Comparison of ENCODE assay signal across 13 cellular contexts in genomic region chr10:79180619-79181221, GRCh38.
A peak's percentile ranks its signal among the peaks of the same experiment; 100 is the strongest.
DNase-seq lines count a peak whose midpoint lies in the region; ATAC-seq, FAIRE-seq and TF ChIP-seq lines count a peak whose summit lies in the region.
"Had no signal": no experiment of that assay in that cellular context is flagged by ENCODE, and none has a peak within 500 bp of the region (broad histone marks: within the 10 kb centered on the region; RNA-seq: fewer than 3 reads in every experiment).

No MANE protein-coding gene starts in this region.

- H3K4me1 Mint-ChIP-seq in activated naive CD4-positive, alpha-beta T cell treated with anti-CD3 and anti-CD28 coated beads, Interleukin-2, amount 10 ng/mL, durations not matched to agents 7 days and 5 days, result no peaks in the 10 kb centered on the region

- H4K20me1 ChIP-seq in IMR-90 (ENCODE audit: insufficient read depth, low read length), result peaks cover 64% of the 10 kb centered on the region

- H2AFZ ChIP-seq in IMR-90 (replicated peaks; ENCODE audit: low read length, poor library complexity), result no peak overlapping the region

- H2BK20ac ChIP-seq in IMR-90 (ENCODE audit: low read depth, low read length), result 0 out of 2 replicates have a peak overlapping the region, but pooled peaks have one; percentile 56

- H2BK15ac ChIP-seq in IMR-90 (ENCODE audit: low read depth, low read length), result no peak overlapping the region; the same call in 2 of the 3 replicates

- no peak overlapping the region for H4K5ac ChIP-seq in IMR-90 (ENCODE audit: low read depth, low read length)

- H3K9me3 ChIP-seq in IMR-90 (ENCODE audit: control insufficient read depth, insufficient read depth, low read length) (no peaks in the 10 kb centered on the region), lower lobe of right lung (no peaks in the 10 kb centered on the region), thyroid gland (no peaks in the 10 kb centered on the region)

- H3K27me3 Mint-ChIP-seq in activated naive CD4-positive, alpha-beta T cell treated with anti-CD3 and anti-CD28 coated beads, Interleukin-2, amount 10 ng/mL, durations not matched to agents 7 days and 5 days, result peaks cover 9% of the 10 kb centered on the region

- H3K4me3 ChIP-seq in IMR-90 (ENCODE audit: insufficient read depth, low read depth, low read length) (no peak overlapping the region), lower lobe of right lung (no peak overlapping the region), thyroid gland (replicated peaks in 1 of 3) (no peak overlapping the region)

- no peak overlapping the region for H3K18ac ChIP-seq in IMR-90 (ENCODE audit: low read depth, low read length)

- ATAC-seq in IMR-90 (ENCODE audit: low read depth), result no peak
- peak in 1 of 2 donors; percentile 43 for ATAC-seq in lower lobe of right lung

- CTCF ChIA-PET in IMR-90 (lab: Yijun Ruan, JAX), result no interaction called here
- CTCF ChIA-PET in activated naive CD4-positive, alpha-beta T cell treated with anti-CD3 and anti-CD28 coated beads, Interleukin-2, amount 10 ng/mL, durations not matched to agents 7 days and 5 days (lab: Charles Lee), result interaction anchor here (3.7 kb wide), 1 partner anchor 14 kb away, joined by 13 read pairs; no protein-coding TSS in a partner anchor

- H3K4me3 Mint-ChIP-seq in activated naive CD4-positive, alpha-beta T cell treated with anti-CD3 and anti-CD28 coated beads, Interleukin-2, amount 10 ng/mL, durations not matched to agents 7 days and 5 days, result no peak overlapping the region

- BruUV-seq in IMR-90 (replicated peaks; lab: Mats Ljungman, UMichigan), result no TSS peak

- H3K4me2 ChIP-seq in IMR-90 (ENCODE audit: low read depth, low read length), result no peak overlapping the region
- H3K4me2 ChIP-seq: KMS-11 had no signal

- peak overlapping the region; percentile 56; the same call in 1 of the 2 replicates for H2BK120ac ChIP-seq in IMR-90 (ENCODE audit: low read depth, low read length)

- DNase-seq in IMR-90 (no peak), amniotic epithelial cell (ENCODE audit: low read depth) (peak; percentile 71), lower lobe of right lung (no peak), thyroid gland (no peak), frontal cortex (ENCODE audit: low spot score in 2 of 2) (no peak), C1 segment of cervical spinal cord (lab: John Stamatoyannopoulos, UW) (no peak)
- DNase-seq in activated naive CD4-positive, alpha-beta T cell treated with anti-CD3 and anti-CD28 coated beads, Interleukin-2, amount 10 ng/mL, durations not matched to agents 7 days and 5 days, result no peak
- DNase-seq: activated CD4-positive, alpha-beta T cell treated with anti-CD3 and anti-CD28 coated beads for 4 hours; NCI-H446 treated with DMSO at 0.1 percent for 48 hours had no signal

- FAIRE-seq in frontal cortex (lab: Jason Lieb, UNC), result no peak
- FAIRE-seq: G401.6, GM19239 had no signal

- no peak for TF ChIP-seq POLR2A in IMR-90 (IDR thresholded peaks at IDR 0.05; ENCODE audit: low read depth, low read length)
- no peak for TF ChIP-seq POLR2A in thyroid gland (IDR thresholded peaks at IDR 0.05)

- H4K8ac ChIP-seq in IMR-90 (ENCODE audit: low read depth in 2 of 2, low read length in 2 of 2), result peak overlapping the region in 1 of 2 experiments; percentile 15; a peak in 1 of 4 replicates

- H2AK5ac ChIP-seq in IMR-90 (ENCODE audit: low read depth, low read length), result peak overlapping the region; percentile 75

- TF ChIP-seq RAD21 in IMR-90 (IDR thresholded peaks at IDR 0.05; ENCODE audit: low read length), result no peak

- H3K27ac ChIP-seq in IMR-90 (ENCODE audit: insufficient read depth, low read length) (peak overlapping the region; percentile 25), lower lobe of right lung (peak overlapping the region; percentile 66), thyroid gland (peak overlapping the region in 2 of 3 donors; percentile 79 to 88)
- H3K27ac ChIP-seq: epithelial cell of prostate, KMS-11 had no signal

- no peak overlapping the region for H3K56ac ChIP-seq in IMR-90 (ENCODE audit: extremely low read depth, insufficient read depth, low read length)

- no peaks in the 10 kb centered on the region for H3K9me3 Mint-ChIP-seq in activated naive CD4-positive, alpha-beta T cell treated with anti-CD3 and anti-CD28 coated beads, Interleukin-2, amount 10 ng/mL, durations not matched to agents 7 days and 5 days

- dilution Hi-C loops in IMR-90 (cut with HindIII; ENCODE audit: low sequenced_read_pairs, unreplicated experiment), result no loop called here

- H2AK9ac ChIP-seq in IMR-90 (replicated peaks; ENCODE audit: low read depth, low read length, poor library complexity), result peak overlapping the region; percentile 76

- H3K4ac ChIP-seq in IMR-90 (ENCODE audit: low read depth, low read length), result peak overlapping the region; percentile 94

- POLR2A ChIA-PET in IMR-90 (lab: Charles Lee; ENCODE audit: unreplicated experiment), result no interaction called here

- intact Hi-C loops in IMR-90 (cut with micrococcal nuclease), result no loop called here
- intact Hi-C loops in lower lobe of right lung (cut with DNase I), result no loop called here
- intact Hi-C loops in thyroid gland (cut with DNase I), result no loop called here

- peak overlapping the region; percentile 43; the same call in 1 of the 2 replicates for H4K91ac ChIP-seq in IMR-90 (ENCODE audit: insufficient read depth, low read depth, low read length)

- peak overlapping the region; percentile 50 for H3K14ac ChIP-seq in IMR-90 (replicated peaks; ENCODE audit: low read depth, low read length)

- no peaks in the 10 kb centered on the region for H3K36me3 Mint-ChIP-seq in activated naive CD4-positive, alpha-beta T cell treated with anti-CD3 and anti-CD28 coated beads, Interleukin-2, amount 10 ng/mL, durations not matched to agents 7 days and 5 days

- no peak overlapping the region for H3K9ac ChIP-seq in IMR-90 (ENCODE audit: low read depth, low read length)
- H3K9ac ChIP-seq: KMS-11 had no signal

- peaks cover 81% of the 10 kb centered on the region for H3K4me1 ChIP-seq in IMR-90 (ENCODE audit: control insufficient read depth, insufficient read depth, low read length)
- H3K4me1 ChIP-seq in lower lobe of right lung, result peaks cover 100% of the 10 kb centered on the region
- peaks cover 85 to 100% of the 10 kb centered on the region in 2 donors for H3K4me1 ChIP-seq in thyroid gland

- H3K27ac Mint-ChIP-seq in activated naive CD4-positive, alpha-beta T cell treated with anti-CD3 and anti-CD28 coated beads, Interleukin-2, amount 10 ng/mL, durations not matched to agents 7 days and 5 days, result no peak overlapping the region

- whole genome bisulfite sequencing in IMR-90 (ENCODE audit: extremely low coverage in 2 of 2, insufficient read length in 1 of 2), 2 experiments, result 93% methylated on average over 3 of the region's 10 CpGs; no CpG with 5 or more reads in 1 of the 2 experiments
- WGBS in thyroid gland, 2 donors, result 89 to 92% methylated on average over 8 to 9 of the region's 10 CpGs

- TF ChIP-seq CTCF in IMR-90 (conservative IDR thresholded peaks at IDR 0.05; ENCODE audit: low read depth, low read length), result no peak
- no peak for TF ChIP-seq CTCF in lower lobe of right lung (IDR thresholded peaks at IDR 0.05)
- TF ChIP-seq CTCF in thyroid gland (IDR thresholded peaks at IDR 0.05), result no peak

- in situ Hi-C loops in IMR-90 (cut with MboI; ENCODE audit: low sequenced_read_pairs), result no loop called here

- H3K79me1 ChIP-seq in IMR-90 (ENCODE audit: low read depth in 1 of 2, low read length in 2 of 2), result peaks cover 52 to 95% of the 10 kb centered on the region in 2 experiments

- peak overlapping the region; percentile 50 for H2BK5ac ChIP-seq in IMR-90 (ENCODE audit: low read depth, low read length, poor library complexity, severe bottlenecking)

- H3K27me3 ChIP-seq in IMR-90 (ENCODE audit: control insufficient read depth, insufficient read depth, low read length) (no peaks in the 10 kb centered on the region), lower lobe of right lung (ENCODE audit: low read depth) (no peaks in the 10 kb centered on the region), thyroid gland (no peaks in the 10 kb centered on the region)

- H3K36me3 ChIP-seq in IMR-90 (ENCODE audit: control insufficient read depth, insufficient read depth, low read length) (peaks cover 8% of the 10 kb centered on the region), lower lobe of right lung (peaks cover 14% of the 10 kb centered on the region), thyroid gland (no peaks in the 10 kb centered on the region)

- peak overlapping the region; percentile 18 for H3K23ac ChIP-seq in IMR-90 (ENCODE audit: low read depth, low read length)

- peaks cover 62% of the 10 kb centered on the region for H3K9me1 ChIP-seq in IMR-90 (ENCODE audit: insufficient read depth, low read length)

TF ChIP-seq in IMR-90, 13 proteins besides CTCF, POLR2A, EP300 and RAD21 (continues in another document):
- TF ChIP-seq SMC3 (IDR thresholded peaks at IDR 0.05; ENCODE audit: low read depth, low read length), result no peak
- TF ChIP-seq CEBPB (IDR thresholded peaks at IDR 0.05; ENCODE audit: low read depth, low read length), result no peak
- no peak for TF ChIP-seq MXI1 (IDR thresholded peaks at IDR 0.05; ENCODE audit: borderline replicate concordance, low read depth, low read length)
- no peak for TF ChIP-seq RFX5 (IDR thresholded peaks at IDR 0.05; ENCODE audit: low read depth, low read length)
- TF ChIP-seq MAFK (IDR thresholded peaks at IDR 0.05; ENCODE audit: low read depth, low read length), result no peak
- no peak for TF ChIP-seq BHLHE40 (IDR thresholded peaks at IDR 0.05; ENCODE audit: low read depth, low read length)
- no peak for TF ChIP-seq FOS (IDR thresholded peaks at IDR 0.05; ENCODE audit: low read depth, low read length)
- TF ChIP-seq, protein P1, sequence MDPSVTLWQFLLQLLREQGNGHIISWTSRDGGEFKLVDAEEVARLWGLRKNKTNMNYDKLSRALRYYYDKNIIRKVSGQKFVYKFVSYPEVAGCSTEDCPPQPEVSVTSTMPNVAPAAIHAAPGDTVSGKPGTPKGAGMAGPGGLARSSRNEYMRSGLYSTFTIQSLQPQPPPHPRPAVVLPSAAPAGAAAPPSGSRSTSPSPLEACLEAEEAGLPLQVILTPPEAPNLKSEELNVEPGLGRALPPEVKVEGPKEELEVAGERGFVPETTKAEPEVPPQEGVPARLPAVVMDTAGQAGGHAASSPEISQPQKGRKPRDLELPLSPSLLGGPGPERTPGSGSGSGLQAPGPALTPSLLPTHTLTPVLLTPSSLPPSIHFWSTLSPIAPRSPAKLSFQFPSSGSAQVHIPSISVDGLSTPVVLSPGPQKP (IDR thresholded peaks at IDR 0.05; ENCODE audit: borderline replicate concordance, low read depth, low read length), result no peak
- TF ChIP-seq, protein P2, sequence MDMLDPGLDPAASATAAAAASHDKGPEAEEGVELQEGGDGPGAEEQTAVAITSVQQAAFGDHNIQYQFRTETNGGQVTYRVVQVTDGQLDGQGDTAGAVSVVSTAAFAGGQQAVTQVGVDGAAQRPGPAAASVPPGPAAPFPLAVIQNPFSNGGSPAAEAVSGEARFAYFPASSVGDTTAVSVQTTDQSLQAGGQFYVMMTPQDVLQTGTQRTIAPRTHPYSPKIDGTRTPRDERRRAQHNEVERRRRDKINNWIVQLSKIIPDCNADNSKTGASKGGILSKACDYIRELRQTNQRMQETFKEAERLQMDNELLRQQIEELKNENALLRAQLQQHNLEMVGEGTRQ (IDR thresholded peaks at IDR 0.05; ENCODE audit: low read depth, low read length), result no peak
- no peak for TF ChIP-seq CHD1 (IDR thresholded peaks at IDR 0.05; ENCODE audit: low read depth, low read length)
- no peak for TF ChIP-seq RCOR1 (IDR thresholded peaks at IDR 0.05; ENCODE audit: insufficient replicate concordance, low read length)

Comparison
In these comparisons a context has a peak if more than half of its experiments do, and no peak if none do; other contexts are left out.
1. H3K27ac ChIP-seq: peak in every context shown above with its lines; median percentile 84 in thyroid gland; 66 in lower lobe of right lung; 25 in IMR-90.